In genomic region chr16:50621452-50621792, GRCh38 we compare ENCODE assay signal across 22 cellular contexts. TPM values are rescaled to one million over a fixed set of nuclear protein-coding genes. Genes with fewer than 3 reads are reported as not detected.
A peak's percentile ranks its signal among the peaks of the same experiment; 100 is the strongest.
DNase-seq lines count a peak whose midpoint lies in the region; ATAC-seq, FAIRE-seq and TF ChIP-seq lines count a peak whose summit lies in the region.
"Had no signal": no experiment of that assay in that cellular context is flagged by ENCODE, and none has a peak within 500 bp of the region (broad histone marks: within the 10 kb centered on the region; RNA-seq: fewer than 3 reads in every experiment).

No MANE protein-coding gene starts in this region.

- H3K18ac ChIP-seq in neuronal stem cell (ENCODE audit: low read length): no peak overlapping the region

- no peak overlapping the region for H2BK120ac ChIP-seq in neuronal stem cell (ENCODE audit: low read depth, low read length)

- H3K4me1 ChIP-seq in HepG2 (ENCODE audit: insufficient read depth, low read length): peaks cover 48% of the 10 kb centered on the region
- H3K4me1 ChIP-seq in right lobe of liver: peaks cover 0 to 18% (median 4%) of the 10 kb centered on the region in 4 donors
- peaks cover 0 to 2% of the 10 kb centered on the region in 2 donors for H3K4me1 ChIP-seq in neuronal stem cell (ENCODE audit: control insufficient read depth in 2 of 2, insufficient read depth in 1 of 2, low read depth in 1 of 2, low read length in 2 of 2)
- H3K4me1 ChIP-seq: Caco-2 had no signal

- ATAC-seq in Right ventricle myocardium inferior: no peak
- ATAC-seq in left cardiac atrium: no peak
- no peak for ATAC-seq in HepG2
- ATAC-seq in right lobe of liver: no peak
- ATAC-seq: A549; CD8-positive, alpha-beta T cell had no signal

- H3K36me3 ChIP-seq in HepG2 (replicated peaks in 1 of 2; ENCODE audit: control insufficient read depth in 1 of 2, insufficient read depth in 2 of 2, low read length in 2 of 2): peaks cover 87 to 99% of the 10 kb centered on the region in 2 experiments
- H3K36me3 ChIP-seq in right lobe of liver: no peaks in the 10 kb centered on the region
- H3K36me3 ChIP-seq in neuronal stem cell (replicated peaks in 1 of 2; ENCODE audit: control insufficient read depth in 2 of 2, insufficient read depth in 2 of 2, low read length in 2 of 2): peaks cover 0 to 8% of the 10 kb centered on the region in 2 donors
- H3K36me3 ChIP-seq: BLaER1 treated with 17β-estradiol and CSF1 and Interleukin-3, amounts not matched to agents 10 nM and 100 nM had no signal

- POLR2A ChIA-PET in HepG2 (lab: Yijun Ruan, JAX): no interaction called here

- intact Hi-C loops in Right ventricle myocardium inferior (cut with DNase I): no loop called here
- intact Hi-C loops in left cardiac atrium (cut with DNase I): loop anchor here in 1 of 2 donors (10.0 kb wide), 1 partner anchor 47 kb away; no protein-coding TSS in a partner anchor
- intact Hi-C loops in HepG2 (cut with micrococcal nuclease; ENCODE audit: unreplicated experiment): no loop called here
- intact Hi-C loops in right lobe of liver (cut with DNase I): no loop called here

- no peak overlapping the region for H3K4me3 ChIP-seq in HepG2 (replicated peaks in 1 of 3; ENCODE audit: insufficient read depth in 1 of 3, low read depth in 2 of 3, low read length in 3 of 3)
- no peak overlapping the region for H3K4me3 ChIP-seq in right lobe of liver
- H3K4me3 ChIP-seq in neuronal stem cell (ENCODE audit: low read length in 2 of 2): peak overlapping the region in 1 of 2 donors; percentile 23
- H3K4me3 ChIP-seq: A549; BLaER1 treated with 17β-estradiol and CSF1 and Interleukin-3, amounts not matched to agents 10 nM and 100 nM had no signal

- no peak for TF ChIP-seq POLR2A in HepG2 (IDR thresholded peaks at IDR 0.05; ENCODE audit: insufficient read depth in 1 of 2, low read depth in 2 of 2, low read length in 2 of 2)
- TF ChIP-seq POLR2A in right lobe of liver (IDR thresholded peaks at IDR 0.05): no peak

- no peak for TF ChIP-seq RAD21 in HepG2 (CRISPR knock-in tag; IDR thresholded peaks at IDR 0.05)

- no peak overlapping the region for H4K8ac ChIP-seq in neuronal stem cell (ENCODE audit: low read depth, low read length)

- no peak overlapping the region for H3K23ac ChIP-seq in neuronal stem cell (ENCODE audit: low read depth, low read length, poor library complexity)

- no peak overlapping the region for H2BK15ac ChIP-seq in neuronal stem cell (ENCODE audit: low read length)

- no peak for TF ChIP-seq EP300 in HepG2 (IDR thresholded peaks at IDR 0.05; ENCODE audit: low read depth in 2 of 2, low read length in 2 of 2)
- TF ChIP-seq EP300 in HepG2 (CRISPR knock-in tag; IDR thresholded peaks at IDR 0.05; ENCODE audit: borderline replicate concordance): no peak

- H2AFZ ChIP-seq in HepG2 (ENCODE audit: low read length) (no peak overlapping the region), neuronal stem cell (ENCODE audit: low read length) (no peak overlapping the region)

- H3K79me1 ChIP-seq in neuronal stem cell (ENCODE audit: low read depth, low read length): no peaks in the 10 kb centered on the region

- H2BK12ac ChIP-seq in neuronal stem cell (ENCODE audit: low read length): no peak overlapping the region

- no peak overlapping the region for H3K14ac ChIP-seq in neuronal stem cell (ENCODE audit: low read length)

- TF ChIP-seq CTCF in HepG2 (CRISPR knock-in tag; IDR thresholded peaks at IDR 0.05): no peak
- no peak for TF ChIP-seq CTCF in right lobe of liver (IDR thresholded peaks at IDR 0.05)

- no peak overlapping the region for H4K91ac ChIP-seq in neuronal stem cell (ENCODE audit: low read depth, low read length, poor library complexity)

- H3K4me2 ChIP-seq in HepG2 (ENCODE audit: low read depth, low read length): no peak overlapping the region
- no peak overlapping the region for H3K4me2 ChIP-seq in neuronal stem cell (ENCODE audit: insufficient read depth, low read length, poor library complexity, severe bottlenecking)
- H3K4me2 ChIP-seq: A549; BLaER1 treated with 17β-estradiol and CSF1 and Interleukin-3, amounts not matched to agents 10 nM and 100 nM had no signal

- H2BK5ac ChIP-seq in neuronal stem cell (ENCODE audit: low read length): peak overlapping the region; percentile 17

- H3K4ac ChIP-seq in neuronal stem cell (ENCODE audit: low read length): no peak overlapping the region

- no peak overlapping the region for H2AK5ac ChIP-seq in neuronal stem cell (ENCODE audit: low read depth, low read length)

- 98% methylated on average over 9 of the region's 9 CpGs for WGBS in HepG2 (ENCODE audit: low lambda C conversion rate)
- WGBS in right lobe of liver (ENCODE audit: insufficient coverage, low coverage, low lambda C conversion rate, missing lambda C conversion rate): 93% methylated on average over 5 of the region's 9 CpGs
- WGBS in neuronal stem cell (ENCODE audit: extremely low coverage in 2 of 2, insufficient read length in 2 of 2, insufficient replicate concordance in 1 of 2), 2 donors: no CpG with 5 or more reads among the region's 9 CpGs

- H3K27ac ChIP-seq in HepG2 (ENCODE audit: extremely low read length, insufficient read depth, low read length) (no peak overlapping the region), right lobe of liver (no peak overlapping the region), neuronal stem cell (replicated peaks; ENCODE audit: low read length) (no peak overlapping the region)
- H3K27ac ChIP-seq: 22Rv1; A549; BLaER1 treated with 17β-estradiol and CSF1 and Interleukin-3, amounts not matched to agents 10 nM and 100 nM; C4-2B had no signal

- H4K20me1 ChIP-seq in HepG2 (ENCODE audit: insufficient read depth, low read length): peaks cover 82% of the 10 kb centered on the region
- H4K20me1 ChIP-seq: BLaER1 treated with 17β-estradiol and CSF1 and Interleukin-3, amounts not matched to agents 10 nM and 100 nM had no signal

- H3K27me3 ChIP-seq in HepG2 (ENCODE audit: control insufficient read depth in 1 of 2, insufficient read depth in 2 of 2, low read length in 2 of 2) (no peaks in the 10 kb centered on the region), right lobe of liver (no peaks in the 10 kb centered on the region), neuronal stem cell (ENCODE audit: control insufficient read depth in 3 of 3, insufficient read depth in 3 of 3, low read depth in 1 of 3, low read length in 3 of 3) (no peaks in the 10 kb centered on the region)
- H3K27me3 ChIP-seq: BLaER1 treated with 17β-estradiol and CSF1 and Interleukin-3, amounts not matched to agents 10 nM and 100 nM had no signal

- CTCF ChIA-PET in HepG2 (lab: Yijun Ruan, JAX; ENCODE audit: low intra/inter-chr PET ratio, low total read pairs): no interaction called here

- H3K79me2 ChIP-seq in HepG2 (ENCODE audit: insufficient read depth, low read length): peaks cover 16% of the 10 kb centered on the region

- no peak for FAIRE-seq in HepG2 (lab: Jason Lieb, UNC)
- FAIRE-seq: A549, D721Med, G401.6, GM12891 had no signal

- H3K9me3 ChIP-seq in HepG2 (ENCODE audit: low read length): no peaks in the 10 kb centered on the region
- no peaks in the 10 kb centered on the region for H3K9me3 ChIP-seq in right lobe of liver
- no peaks in the 10 kb centered on the region for H3K9me3 ChIP-seq in neuronal stem cell (replicated peaks in 1 of 2; ENCODE audit: control insufficient read depth in 2 of 2, insufficient read depth in 1 of 2, low read depth in 1 of 2, low read length in 2 of 2)
- H3K9me3 ChIP-seq: A549; BLaER1 treated with 17β-estradiol and CSF1 and Interleukin-3, amounts not matched to agents 10 nM and 100 nM; Caco-2 had no signal

- DNase-seq in Right ventricle myocardium inferior (ENCODE audit: missing footprints) (peak; percentile 45), left cardiac atrium (no peak), HepG2 (ENCODE audit: low spot score) (no peak), right lobe of liver (no peak), neuronal stem cell (ENCODE audit: low spot score) (no peak), cerebellar cortex (ENCODE audit: low spot score) (no peak)
- DNase-seq: AML-193; Caco-2; Calu3; CD4-positive, alpha-beta T cell; CD8-positive, alpha-beta T cell; DMS79 treated with DMSO at 0.1 percent for 48 hours; GF-D8 had no signal

- no peak overlapping the region for H3K9ac ChIP-seq in HepG2 (ENCODE audit: insufficient read depth, low read depth, low read length)
- H3K9ac ChIP-seq in neuronal stem cell (ENCODE audit: low read depth, low read length, poor library complexity): no peak overlapping the region
- H3K9ac ChIP-seq: BLaER1 treated with 17β-estradiol and CSF1 and Interleukin-3, amounts not matched to agents 10 nM and 100 nM had no signal

- in situ Hi-C loops in HepG2 (cut with HindIII; ENCODE audit: extremely low pct_ligation_motif_present, low pct_unique_long_range_greater_than_20kb): no loop called here

- no TSS peak for BruUV-seq in HepG2 (replicated peaks; lab: Mats Ljungman, UMichigan)

TF ChIP-seq in HepG2, 621 proteins besides CTCF, POLR2A, EP300 and RAD21 (continues in another document):
- TF ChIP-seq RBFOX2 (IDR thresholded peaks at IDR 0.05; ENCODE audit: low read depth, low read length): 0 out of 2 replicates have a peak, but pooled peaks have one; percentile 37

RNA-seq across cellular contexts. Expression of gene SNX20, which starts 59.7 kb away (rescaled TPM):
- 0.95 TPM for total RNA-seq in Right ventricle myocardium inferior
- 1 to 10 TPM; 1.2 to 2.0 TPM for total RNA-seq in left cardiac atrium
- not detected in 2 replicates for total RNA-seq in HepG2 (2016; rRNA removed; fragmentation: Illumina TruSeq; extraction: Trizol)
- total RNA-seq in HepG2 (2016; cell fraction: cytosol; rRNA removed; fragmentation: Illumina TruSeq; extraction: Trizol; ENCODE audit: low read depth): not detected in 2 replicates
- not detected in 2 replicates for total RNA-seq in HepG2 (2016; cell fraction: insoluble cytoplasmic fraction; rRNA removed; fragmentation: Illumina TruSeq; extraction: Trizol)
- total RNA-seq in HepG2 (2016; cell fraction: membrane; rRNA removed; fragmentation: Illumina TruSeq; extraction: Trizol): not detected in 2 replicates
- total RNA-seq in HepG2 (2016; cell fraction: nucleus; rRNA removed; fragmentation: Illumina TruSeq; extraction: Trizol): not detected in 2 replicates
- polyA plus RNA-seq in HepG2 (2011; rRNA removed): not detected in 2 replicates
- not detected in 2 replicates for polyA plus RNA-seq in HepG2 (2011; cell fraction: cytosol; rRNA removed)
- not detected in 2 replicates for polyA plus RNA-seq in HepG2 (2011; cell fraction: nucleus; rRNA removed)
- 0.04 TPM in 1 of 2 replicates, not detected in the other for polyA plus RNA-seq in HepG2 (2012)
- not detected in 2 replicates for polyA plus RNA-seq in HepG2 (2016; cell fraction: cytosol; fragmentation: Illumina TruSeq; extraction: Trizol; ENCODE audit: low read depth)
- not detected in 2 replicates for polyA plus RNA-seq in HepG2 (2016; cell fraction: insoluble cytoplasmic fraction; fragmentation: Illumina TruSeq; extraction: Trizol; ENCODE audit: low read depth)
- not detected in 2 replicates for polyA plus RNA-seq in HepG2 (2016; cell fraction: membrane; fragmentation: Illumina TruSeq; extraction: Trizol; ENCODE audit: low read depth)
- polyA plus RNA-seq in HepG2 (2016; cell fraction: nucleus; fragmentation: Illumina TruSeq; extraction: Trizol; ENCODE audit: insufficient read depth, low read depth): not detected in 2 replicates
- polyA minus RNA-seq in HepG2 (2011; rRNA and poly(A)+ RNA removed; ENCODE audit: low replicate concordance): not detected in 2 replicates
- not detected in 2 replicates for polyA minus RNA-seq in HepG2 (2011; cell fraction: cytosol; rRNA and poly(A)+ RNA removed)
- not detected in 2 replicates for polyA minus RNA-seq in HepG2 (2011; cell fraction: nucleus; rRNA and poly(A)+ RNA removed)
- total RNA-seq in right lobe of liver: 1 to 10 TPM in 1 of 6 experiments, under 1 TPM in 5; 0.31 to 1.9 (median 0.71) TPM
- not detected for polyA plus RNA-seq in neuronal stem cell (2013, experiment 1 of 2)
- polyA plus RNA-seq in neuronal stem cell (2013, experiment 2 of 2): not detected
- total RNA-seq: A172, Caco-2, Calu3 had no signal
- polyA plus RNA-seq: A549, BJ had no signal
